ENCODE assay signal across 24 cellular contexts in genomic region chr10:78814430-78814806, GRCh38.
"Had no signal": no experiment of that assay in that cellular context is flagged by ENCODE, and none has a peak within 500 bp of the region (broad histone marks: within the 10 kb centered on the region; RNA-seq: fewer than 3 reads in every experiment).

No MANE protein-coding gene starts in this region.

- H3K36me3 Mint-ChIP-seq: immature natural killer cell; mesothelial cell of epicardium; naive B cell; naive thymus-derived CD8-positive, alpha-beta T cell had no signal

- H3K27ac ChIP-seq: esophagus muscularis mucosa, foreskin keratinocyte, gastroesophageal sphincter, heart left ventricle, hepatocyte, lower lobe of right lung had no signal

- H3K9me3 Mint-ChIP-seq: dendritic cell treated with granulocyte-macrophage colony-stimulating factor and Interleukin-4, amounts not matched to agents 40 ng/mL and 50 ng/mL, for 4 days; immature natural killer cell; mesothelial cell of epicardium had no signal

- H3K27me3 ChIP-seq: esophagus muscularis mucosa, gastroesophageal sphincter, heart left ventricle, hepatocyte had no signal

- H3K4me3 ChIP-seq: esophagus muscularis mucosa, gastroesophageal sphincter, heart left ventricle, hepatocyte, lower lobe of right lung, mucosa of descending colon had no signal

- FAIRE-seq: colon, endothelial cell of umbilical vein, frontal cortex, kidney had no signal

- H3K79me2 ChIP-seq: hepatocyte had no signal

- DNase-seq: cortex of kidney; effector CD8-positive, alpha-beta T cell; foreskin keratinocyte; heart left ventricle; hypothalamus; immature natural killer cell; islet precursor cell; kidney; kidney glomerular epithelial cell; left colon; left ventricle myocardium superior; lower lobe of right lung; mesenchymal stem cell; mucosa of descending colon; naive B cell; naive thymus-derived CD8-positive, alpha-beta T cell had no signal

- H3K4me3 Mint-ChIP-seq: dendritic cell treated with granulocyte-macrophage colony-stimulating factor and Interleukin-4, amounts not matched to agents 40 ng/mL and 50 ng/mL, for 4 days; immature natural killer cell; mesothelial cell of epicardium; naive B cell; naive thymus-derived CD8-positive, alpha-beta T cell had no signal

- H2AFZ ChIP-seq: hepatocyte had no signal

- H3K36me3 ChIP-seq: esophagus muscularis mucosa, gastroesophageal sphincter, heart left ventricle, lower lobe of right lung had no signal

- H3K9me3 ChIP-seq: esophagus muscularis mucosa, gastroesophageal sphincter, lower lobe of right lung, mucosa of descending colon had no signal

- ATAC-seq: foreskin keratinocyte; gastroesophageal sphincter; left colon; left ventricle myocardium superior; lower lobe of right lung; mucosa of descending colon; naive thymus-derived CD8-positive, alpha-beta T cell had no signal

- H3K4me1 ChIP-seq: foreskin keratinocyte had no signal

- H3K27ac Mint-ChIP-seq: dendritic cell treated with granulocyte-macrophage colony-stimulating factor and Interleukin-4, amounts not matched to agents 40 ng/mL and 50 ng/mL, for 4 days; immature natural killer cell; mesothelial cell of epicardium; naive thymus-derived CD8-positive, alpha-beta T cell had no signal

- H3K4me2 ChIP-seq: hepatocyte had no signal

- H3K4me1 Mint-ChIP-seq: immature natural killer cell, naive B cell had no signal
